ENCODE assay signal across 9 cellular contexts in genomic region chr4:83320548-83320947, GRCh38. TPM values are rescaled to one million over a fixed set of nuclear protein-coding genes. Genes with fewer than 3 reads are reported as not detected.
DNase-seq lines count a peak whose midpoint lies in the region; ATAC-seq and TF ChIP-seq lines count a peak whose summit lies in the region.
"Had no signal": no experiment of that assay in that cellular context is flagged by ENCODE, and none has a peak within 500 bp of the region (broad histone marks: within the 10 kb centered on the region; RNA-seq: fewer than 3 reads in every experiment).

No MANE protein-coding gene starts in this region.

- ATAC-seq in HG02870 (IDR thresholded peaks at IDR 0.05; ENCODE audit: unreplicated experiment) (no peak), GM21529 (IDR thresholded peaks at IDR 0.05; ENCODE audit: unreplicated experiment) (no peak)
- ATAC-seq in effector memory CD8-positive, alpha-beta T cell (replicated peaks): no peak

- no peaks in the 10 kb centered on the region for H3K9me3 Mint-ChIP-seq in effector memory CD8-positive, alpha-beta T cell
- H3K9me3 Mint-ChIP-seq: central memory CD8-positive, alpha-beta T cell had no signal

- peaks cover 5% of the 10 kb centered on the region for H3K27me3 ChIP-seq in osteoblast (ENCODE audit: insufficient read depth, low read length)

- H3K27ac ChIP-seq in epithelial cell of prostate: peak overlapping the region; percentile 17
- no peak overlapping the region for H3K27ac ChIP-seq in osteoblast (ENCODE audit: low read depth, low read length)

- peaks cover 28% of the 10 kb centered on the region for H3K36me3 Mint-ChIP-seq in effector memory CD8-positive, alpha-beta T cell (ENCODE audit: insufficient read depth)

- no peaks in the 10 kb centered on the region for H4K20me1 ChIP-seq in osteoblast (ENCODE audit: insufficient read depth, low read length)

- H3K27ac Mint-ChIP-seq in effector memory CD8-positive, alpha-beta T cell: no peak overlapping the region

- H3K4me3 Mint-ChIP-seq in effector memory CD8-positive, alpha-beta T cell: no peak overlapping the region
- H3K4me3 Mint-ChIP-seq: central memory CD8-positive, alpha-beta T cell had no signal

- H3K4me1 Mint-ChIP-seq in effector memory CD8-positive, alpha-beta T cell (ENCODE audit: low read depth in 2 of 2): no peaks in the 10 kb centered on the region
- H3K4me1 Mint-ChIP-seq: central memory CD8-positive, alpha-beta T cell had no signal

- H2AFZ ChIP-seq in osteoblast (ENCODE audit: low read length): peak overlapping the region; percentile 53

- H3K9me3 ChIP-seq in osteoblast (ENCODE audit: low read depth, low read length): no peaks in the 10 kb centered on the region

- no peaks in the 10 kb centered on the region for H3K27me3 Mint-ChIP-seq in effector memory CD8-positive, alpha-beta T cell
- H3K27me3 Mint-ChIP-seq: central memory CD8-positive, alpha-beta T cell had no signal

- peak overlapping the region; percentile 24 for H3K4me2 ChIP-seq in osteoblast (ENCODE audit: insufficient read depth, low read length)

- DNase-seq in ELR (ENCODE audit: low read depth) (peak; percentile 76), RKO (ENCODE audit: low spot score) (peak; percentile 65), epithelial cell of prostate (ENCODE audit: low read depth, low spot score) (no peak), osteoblast (ENCODE audit: insufficient read length, low spot score, missing footprints) (peak; percentile 80), NCI-H524 treated with DMSO at 0.1 percent for 48 hours (lab: John Stamatoyannopoulos, UW) (no peak)
- DNase-seq in effector memory CD8-positive, alpha-beta T cell: no peak

- no peak for TF ChIP-seq CTCF in osteoblast (IDR thresholded peaks at IDR 0.05; ENCODE audit: extremely low read depth, low read depth, low read length)

- no peaks in the 10 kb centered on the region for H3K4me1 ChIP-seq in osteoblast (ENCODE audit: insufficient read depth, low read length)

- H3K36me3 ChIP-seq in osteoblast (ENCODE audit: insufficient read depth, low read length): no peaks in the 10 kb centered on the region

- H3K79me2 ChIP-seq in osteoblast (ENCODE audit: insufficient read depth, low read length): no peaks in the 10 kb centered on the region

- no peak overlapping the region for H3K4me3 ChIP-seq in osteoblast (ENCODE audit: insufficient read depth, low read length)

RNA-seq across cellular contexts. Expression of gene HPSE, which starts 14.1 kb away (rescaled TPM):
- total RNA-seq in osteoblast: 0.29 and 0.36 TPM in 2 replicates

RNA-seq across cellular contexts. Expression of gene COQ2, which starts 36.0 kb away (rescaled TPM):
- total RNA-seq in osteoblast: 14.1 and 17.1 TPM in 2 replicates

Comparison
In these comparisons a context has a peak if more than half of its experiments do, and no peak if none do; other contexts are left out.
1. DNase-seq: peak in ELR (single experiment), RKO (single experiment) and osteoblast (single experiment); none in epithelial cell of prostate (single experiment), NCI-H524 treated with DMSO at 0.1 percent for 48 hours (single experiment) and effector memory CD8-positive, alpha-beta T cell (0 of 3).